In genomic region chr6:122449084-122449483, GRCh38 we compare ENCODE assay signal across 29 cellular contexts. TPM values are rescaled to one million over a fixed set of nuclear protein-coding genes. Genes with fewer than 3 reads are reported as not detected.
DNase-seq lines count a peak whose midpoint lies in the region; ATAC-seq and TF ChIP-seq lines count a peak whose summit lies in the region.
"Had no signal": no experiment of that assay in that cellular context is flagged by ENCODE, and none has a peak within 500 bp of the region (broad histone marks: within the 10 kb centered on the region; RNA-seq: fewer than 3 reads in every experiment).

No MANE protein-coding gene starts in this region.

- H3K36me3 Mint-ChIP-seq in CD8-positive, alpha-beta memory T cell: peaks cover 0 to 88% (median 27%) of the 10 kb centered on the region in 3 donors
- H3K36me3 Mint-ChIP-seq in effector memory CD8-positive, alpha-beta T cell (ENCODE audit: insufficient read depth): peaks cover 95% of the 10 kb centered on the region
- H3K36me3 Mint-ChIP-seq in natural killer cell treated with Interleukin-12 subunit alpha and Interleukin-12 subunit beta and Interleukin-15 and Interleukin-18, amount 100 ng/mL, for 72 hours: peaks cover 46% of the 10 kb centered on the region

- no peak overlapping the region for H3K4me3 Mint-ChIP-seq in CD8-positive, alpha-beta memory T cell
- H3K4me3 Mint-ChIP-seq in effector memory CD8-positive, alpha-beta T cell: no peak overlapping the region
- H3K4me3 Mint-ChIP-seq in natural killer cell treated with Interleukin-12 subunit alpha and Interleukin-12 subunit beta and Interleukin-15 and Interleukin-18, amount 100 ng/mL, for 72 hours: no peak overlapping the region
- H3K4me3 Mint-ChIP-seq: dendritic cell treated with granulocyte-macrophage colony-stimulating factor and Interleukin-4, amounts not matched to agents 40 ng/mL and 50 ng/mL, for 4 days; mesothelial cell of epicardium; naive B cell had no signal

- H3K27ac ChIP-seq in CD8-positive, alpha-beta memory T cell (ENCODE audit: low read depth, low read length): no peak overlapping the region
- no peak overlapping the region for H3K27ac ChIP-seq in sigmoid colon
- H3K27ac ChIP-seq: ascending aorta, gastroesophageal sphincter, right atrium auricular region, SJSA1, spleen had no signal

- no peak for TF ChIP-seq POLR2A in sigmoid colon (IDR thresholded peaks at IDR 0.05)

- ATAC-seq in HG02610 (IDR thresholded peaks at IDR 0.05; ENCODE audit: unreplicated experiment): peak; percentile 68
- ATAC-seq in effector memory CD8-positive, alpha-beta T cell (replicated peaks): no peak
- no peak for ATAC-seq in natural killer cell treated with Interleukin-12 subunit alpha and Interleukin-12 subunit beta and Interleukin-15 and Interleukin-18, amount 100 ng/mL, for 72 hours
- ATAC-seq: activated naive CD4-positive, alpha-beta T cell treated with anti-CD3 and anti-CD28 coated beads, Interleukin-2, amount 50 U/mL, for 72 hours; gastroesophageal sphincter; HCT116; left lobe of liver had no signal

- CTCF ChIA-PET in CD8-positive, alpha-beta memory T cell (lab: Charles Lee): no interaction called here

- 95 to 96% methylated on average over 1 of the region's 1 CpG for WGBS in sigmoid colon, 2 donors

- no peak for TF ChIP-seq EP300 in sigmoid colon (IDR thresholded peaks at IDR 0.05)

- no peaks in the 10 kb centered on the region for H3K4me1 ChIP-seq in CD8-positive, alpha-beta memory T cell (ENCODE audit: insufficient read depth, low read length)
- no peaks in the 10 kb centered on the region for H3K4me1 ChIP-seq in sigmoid colon
- H3K4me1 ChIP-seq: ascending aorta, right atrium auricular region, SJSA1 had no signal

- intact Hi-C loops in posterior vena cava (cut with DNase I): no loop called here
- intact Hi-C loops in sigmoid colon (cut with DNase I): no loop called here

- H3K27ac Mint-ChIP-seq in CD8-positive, alpha-beta memory T cell: peak overlapping the region in 6 of 8 donors; percentile 5 to 86 (median 35)
- peak overlapping the region; percentile 33 to 49 for H3K27ac Mint-ChIP-seq in effector memory CD8-positive, alpha-beta T cell
- H3K27ac Mint-ChIP-seq in natural killer cell treated with Interleukin-12 subunit alpha and Interleukin-12 subunit beta and Interleukin-15 and Interleukin-18, amount 100 ng/mL, for 72 hours: peak overlapping the region; percentile 48 to 66
- H3K27ac Mint-ChIP-seq: dendritic cell treated with granulocyte-macrophage colony-stimulating factor and Interleukin-4, amounts not matched to agents 40 ng/mL and 50 ng/mL, for 4 days; mesothelial cell of epicardium; naive B cell had no signal

- POLR2A ChIA-PET in CD8-positive, alpha-beta memory T cell (lab: Charles Lee): no interaction called here

- peaks cover 79% of the 10 kb centered on the region for H3K36me3 ChIP-seq in CD8-positive, alpha-beta memory T cell (ENCODE audit: insufficient read depth, low read length)
- H3K36me3 ChIP-seq in sigmoid colon: peaks cover 6 to 100% (median 50%) of the 10 kb centered on the region in 4 donors

- no peak for TF ChIP-seq CTCF in sigmoid colon (IDR thresholded peaks at IDR 0.05)

- no peaks in the 10 kb centered on the region for H3K27me3 ChIP-seq in CD8-positive, alpha-beta memory T cell (ENCODE audit: insufficient read depth, low read length, poor library complexity, severe bottlenecking)
- no peaks in the 10 kb centered on the region for H3K27me3 ChIP-seq in sigmoid colon
- H3K27me3 ChIP-seq: ascending aorta, gastroesophageal sphincter, MG63, right atrium auricular region, SJSA1, spleen had no signal

- peaks cover 22 to 43% (median 36%) of the 10 kb centered on the region in 3 donors for H3K4me1 Mint-ChIP-seq in CD8-positive, alpha-beta memory T cell
- peaks cover 4 to 23% of the 10 kb centered on the region in 2 donors for H3K4me1 Mint-ChIP-seq in effector memory CD8-positive, alpha-beta T cell (ENCODE audit: low read depth in 2 of 2)
- H3K4me1 Mint-ChIP-seq in natural killer cell treated with Interleukin-12 subunit alpha and Interleukin-12 subunit beta and Interleukin-15 and Interleukin-18, amount 100 ng/mL, for 72 hours (ENCODE audit: low read depth in 2 of 2): peaks cover 4 to 21% of the 10 kb centered on the region in 2 donors
- H3K4me1 Mint-ChIP-seq: mesothelial cell of epicardium had no signal

- H3K9me3 Mint-ChIP-seq in CD8-positive, alpha-beta memory T cell: no peaks in the 10 kb centered on the region
- no peaks in the 10 kb centered on the region for H3K9me3 Mint-ChIP-seq in effector memory CD8-positive, alpha-beta T cell
- H3K9me3 Mint-ChIP-seq in natural killer cell treated with Interleukin-12 subunit alpha and Interleukin-12 subunit beta and Interleukin-15 and Interleukin-18, amount 100 ng/mL, for 72 hours: no peaks in the 10 kb centered on the region
- H3K9me3 Mint-ChIP-seq: activated naive CD4-positive, alpha-beta T cell treated with anti-CD3 and anti-CD28 coated beads, Interleukin-2, amount 50 U/mL, for 72 hours; dendritic cell treated with granulocyte-macrophage colony-stimulating factor and Interleukin-4, amounts not matched to agents 40 ng/mL and 50 ng/mL, for 4 days; mesothelial cell of epicardium; naive B cell had no signal

- no peaks in the 10 kb centered on the region for H3K9me3 ChIP-seq in CD8-positive, alpha-beta memory T cell (ENCODE audit: low read length)
- no peaks in the 10 kb centered on the region for H3K9me3 ChIP-seq in sigmoid colon
- H3K9me3 ChIP-seq: ascending aorta, gastroesophageal sphincter, MG63, right atrium auricular region, SJSA1, spleen had no signal

- H3K27me3 Mint-ChIP-seq in CD8-positive, alpha-beta memory T cell: no peaks in the 10 kb centered on the region
- H3K27me3 Mint-ChIP-seq in effector memory CD8-positive, alpha-beta T cell: no peaks in the 10 kb centered on the region
- no peaks in the 10 kb centered on the region for H3K27me3 Mint-ChIP-seq in natural killer cell treated with Interleukin-12 subunit alpha and Interleukin-12 subunit beta and Interleukin-15 and Interleukin-18, amount 100 ng/mL, for 72 hours
- H3K27me3 Mint-ChIP-seq: dendritic cell treated with granulocyte-macrophage colony-stimulating factor and Interleukin-4, amounts not matched to agents 40 ng/mL and 50 ng/mL, for 4 days; naive B cell had no signal

- DNase-seq in CD8-positive, alpha-beta memory T cell: no peak
- DNase-seq in effector memory CD8-positive, alpha-beta T cell: no peak
- DNase-seq in natural killer cell treated with Interleukin-12 subunit alpha and Interleukin-12 subunit beta and Interleukin-15 and Interleukin-18, amount 100 ng/mL, for 72 hours (ENCODE audit: low spot score): no peak
- DNase-seq in NCI-H2029 (lab: John Stamatoyannopoulos, UW) (no peak), posterior vena cava (ENCODE audit: low spot score) (no peak), sigmoid colon (no peak)
- DNase-seq: activated CD4-positive, CD25-positive, alpha-beta regulatory T cell treated with anti-CD3 and anti-CD28 coated beads, Interleukin-2, amount 50 U/mL, for 72 hours; C1 segment of cervical spinal cord; hippocampal formation; KG1; MG63; naive B cell; NCI-H1105 treated with DMSO at 0.1 percent for 48 hours; NCI-H2081; NCI-H226; NCI-H774; spleen; stimulated activated CD4-positive, alpha-beta T cell treated with anti-CD3 and anti-CD28 coated beads, Interleukin-4, amount 100 ng/mL, for 1 hour; stimulated activated naive CD4-positive, alpha-beta T cell had no signal

- H3K4me3 ChIP-seq in CD8-positive, alpha-beta memory T cell (ENCODE audit: low read length): no peak overlapping the region
- H3K4me3 ChIP-seq in sigmoid colon: no peak overlapping the region
- H3K4me3 ChIP-seq: ascending aorta, gastroesophageal sphincter, MG63, right atrium auricular region, SJSA1, spleen had no signal

RNA-seq across cellular contexts. Expression of gene SERINC1, which starts 22.5 kb away (rescaled TPM):
- 10 to 100 TPM; 61.7 to 62.9 TPM for total RNA-seq in CD8-positive, alpha-beta memory T cell
- 130 TPM for polyA plus RNA-seq in CD8-positive, alpha-beta memory T cell
- 10 to 100 TPM; 38.0 to 70.6 TPM for total RNA-seq in natural killer cell treated with Interleukin-12 subunit alpha and Interleukin-12 subunit beta and Interleukin-15 and Interleukin-18, amount 100 ng/mL, for 72 hours
- 100 to 1,000 TPM; 229 to 271 TPM for total RNA-seq in posterior vena cava
- 100 to 1,000 TPM; 220 to 301 (median 239) TPM for total RNA-seq in sigmoid colon
- polyA plus RNA-seq in sigmoid colon: 10 to 100 TPM; 31.2 to 73.1 (median 52.9) TPM

RNA-seq across cellular contexts. Expression of gene HSF2, which starts 49.6 kb away (rescaled TPM):
- 10 to 100 TPM; 16.9 to 17.6 TPM for total RNA-seq in CD8-positive, alpha-beta memory T cell
- polyA plus RNA-seq in CD8-positive, alpha-beta memory T cell: 15.5 TPM
- 10 to 100 TPM; 14.3 to 18.9 TPM for total RNA-seq in natural killer cell treated with Interleukin-12 subunit alpha and Interleukin-12 subunit beta and Interleukin-15 and Interleukin-18, amount 100 ng/mL, for 72 hours
- total RNA-seq in posterior vena cava (10 to 100 TPM in 1 of 2 donors, 1 to 10 TPM in 1; 7.8 to 12.7 TPM), sigmoid colon (10 to 100 TPM; 22.4 to 37.1 (median 33.2) TPM)
- 1 to 10 TPM; 3.5 to 6.8 (median 6.0) TPM for polyA plus RNA-seq in sigmoid colon
